7 cellular contexts compared by ENCODE assay signal in the genomic region with DNA sequence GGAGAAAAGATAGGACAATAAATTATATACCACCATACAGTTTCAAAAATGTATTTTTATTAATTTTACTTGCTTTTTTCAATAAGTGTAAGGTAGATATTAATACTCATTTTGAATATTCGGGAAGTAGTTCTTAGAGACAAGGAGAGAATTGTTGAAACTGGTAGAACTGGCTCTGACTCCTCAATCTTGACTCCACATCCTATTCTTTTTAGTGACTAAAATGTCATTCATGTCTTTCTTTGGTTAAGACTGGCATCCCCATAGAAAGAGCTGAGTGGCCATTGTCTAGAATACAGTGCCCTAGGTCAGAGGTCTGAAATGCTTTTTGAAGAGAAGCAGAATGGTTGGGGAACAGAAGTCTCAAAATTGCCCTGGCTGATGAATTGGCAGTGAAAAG.
"Had no signal": no experiment of that assay in that cellular context is flagged by ENCODE, and none has a peak within 500 bp of the region (broad histone marks: within the 10 kb centered on the region; RNA-seq: fewer than 3 reads in every experiment).

No MANE protein-coding gene starts in this region.

- DNase-seq: H9, HCEC 1CT, KBM-7 had no signal

- H3K4me1 Mint-ChIP-seq: IgD-negative memory B cell had no signal

- H3K4me3 ChIP-seq: GM23338 had no signal

- H3K4me2 ChIP-seq: GM23338 had no signal

- H2AFZ ChIP-seq: GM23338 had no signal

- H3K36me3 Mint-ChIP-seq: IgD-negative memory B cell had no signal

- H3K9me3 Mint-ChIP-seq: GM23338, H9 had no signal

- H3K27ac Mint-ChIP-seq: GM23338, IgD-negative memory B cell had no signal

- H3K27ac ChIP-seq: HL-60 had no signal

- H3K4me3 Mint-ChIP-seq: GM23338, H9, IgD-negative memory B cell had no signal

- ATAC-seq: GM23338, HepG2 had no signal
